ENCODE assay signal across 8 cellular contexts in the genomic region with DNA sequence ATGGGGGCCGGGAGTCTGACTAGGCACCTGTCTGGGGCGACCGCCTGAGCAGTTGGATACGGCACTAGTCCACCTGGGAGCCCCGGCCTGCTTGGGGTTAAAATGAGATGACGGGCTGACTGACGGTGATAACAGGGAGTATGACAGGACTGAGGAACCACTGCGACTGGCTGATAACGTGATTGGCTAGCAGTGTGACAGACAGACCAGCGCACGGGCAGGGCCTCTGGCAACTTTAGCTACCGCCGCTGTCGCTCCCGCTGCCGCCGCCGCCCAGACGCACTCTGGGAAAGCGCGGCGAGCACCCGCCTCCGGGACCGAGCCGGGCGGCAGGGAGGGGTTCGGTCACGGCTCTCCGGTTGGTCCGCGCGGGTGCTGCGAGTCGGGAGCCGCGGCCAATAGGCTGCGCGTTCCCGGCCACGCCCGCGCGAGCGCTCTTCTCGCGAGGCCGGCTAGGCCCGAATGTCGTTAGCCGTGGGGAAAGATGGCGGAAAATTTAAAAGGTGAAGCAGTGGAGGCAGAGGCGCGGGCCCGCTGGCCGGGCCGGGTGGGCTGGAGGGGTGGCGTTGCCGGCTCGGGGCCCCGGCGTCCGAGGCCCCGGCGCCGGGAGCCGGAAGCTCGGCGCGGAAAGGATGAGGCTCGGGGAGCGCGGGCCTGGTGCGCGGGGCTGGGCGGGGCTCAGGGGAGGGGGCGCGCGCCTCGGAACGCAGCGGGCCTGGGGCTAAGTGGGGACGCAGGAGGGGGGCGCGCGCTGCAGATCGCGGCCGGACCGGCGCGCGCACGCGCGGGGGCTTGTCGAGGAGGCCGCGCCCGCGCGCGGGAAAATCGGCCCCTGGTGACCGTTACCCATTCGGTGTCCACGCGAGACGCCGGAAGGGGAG. TPM values are rescaled to one million over a fixed set of nuclear protein-coding genes. Genes with fewer than 3 reads are reported as not detected.
DNase-seq lines count a peak whose midpoint lies in the region; ATAC-seq and TF ChIP-seq lines count a peak whose summit lies in the region.

A gene with protein sequence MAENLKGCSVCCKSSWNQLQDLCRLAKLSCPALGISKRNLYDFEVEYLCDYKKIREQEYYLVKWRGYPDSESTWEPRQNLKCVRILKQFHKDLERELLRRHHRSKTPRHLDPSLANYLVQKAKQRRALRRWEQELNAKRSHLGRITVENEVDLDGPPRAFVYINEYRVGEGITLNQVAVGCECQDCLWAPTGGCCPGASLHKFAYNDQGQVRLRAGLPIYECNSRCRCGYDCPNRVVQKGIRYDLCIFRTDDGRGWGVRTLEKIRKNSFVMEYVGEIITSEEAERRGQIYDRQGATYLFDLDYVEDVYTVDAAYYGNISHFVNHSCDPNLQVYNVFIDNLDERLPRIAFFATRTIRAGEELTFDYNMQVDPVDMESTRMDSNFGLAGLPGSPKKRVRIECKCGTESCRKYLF (plus strand): TSS at position 434 of the 881 bp plus-strand sequence. CDS start 51 bp downstream, at position 485.

- no peaks in the 10 kb centered on the region for H3K9me3 ChIP-seq in ovary
- H3K9me3 ChIP-seq in thymus (ENCODE audit: control insufficient read depth), result no peaks in the 10 kb centered on the region

- TF ChIP-seq POLR2A in ovary (IDR thresholded peaks at IDR 0.05), result peak; percentile 83

- WGBS in ovary, 3 donors, result 36 to 41% (median 39%) methylated on average over 98 to 110 of the region's 110 CpGs
- WGBS in thymus, result under 1% methylated on average over 110 of the region's 110 CpGs

- no peaks in the 10 kb centered on the region for H3K9me3 Mint-ChIP-seq in activated naive CD4-positive, alpha-beta T cell treated with anti-CD3 and anti-CD28 coated beads, Interleukin-2, amount 50 U/mL, for 72 hours
- peaks cover 12% of the 10 kb centered on the region for H3K9me3 Mint-ChIP-seq in glutamatergic neuron (ENCODE audit: unreplicated experiment)

- peak within 1 kb of the TSS; percentile 91 for H3K4me3 Mint-ChIP-seq in glutamatergic neuron (ENCODE audit: unreplicated experiment)

- intact Hi-C loops in ovary (cut with DNase I), result no loop called here

- DNase-seq in NCI-H128 (lab: John Stamatoyannopoulos, UW; ENCODE audit: unreplicated experiment) (peak; percentile 66), SKM-1 treated with dmso at 0.1 percent for 144 hours (lab: John Stamatoyannopoulos, UW; ENCODE audit: unreplicated experiment) (peak; percentile 67), glutamatergic neuron (peak; percentile 85), ovary (peak; percentile 86 to 90 (median 88))
- DNase-seq in activated naive CD4-positive, alpha-beta T cell treated with anti-CD3 and anti-CD28 coated beads, Interleukin-2, amount 50 U/mL, for 72 hours (ENCODE audit: low spot score in 2 of 2), result peak; percentile 83 to 91

- peaks cover 12% of the 10 kb centered on the region for H3K4me1 Mint-ChIP-seq in glutamatergic neuron (ENCODE audit: low read depth, unreplicated experiment)

- H3K36me3 Mint-ChIP-seq in activated naive CD4-positive, alpha-beta T cell treated with anti-CD3 and anti-CD28 coated beads, Interleukin-2, amount 50 U/mL, for 72 hours, result peaks cover 23 to 25% of the 10 kb centered on the region in 2 donors
- no peaks in the 10 kb centered on the region for H3K36me3 Mint-ChIP-seq in glutamatergic neuron (ENCODE audit: unreplicated experiment)

- peak within 1 kb of the TSS; percentile 96 to 98 for H3K27ac Mint-ChIP-seq in activated naive CD4-positive, alpha-beta T cell treated with anti-CD3 and anti-CD28 coated beads, Interleukin-2, amount 50 U/mL, for 72 hours
- H3K27ac Mint-ChIP-seq in glutamatergic neuron (ENCODE audit: unreplicated experiment), result peak within 1 kb of the TSS; percentile 98

- TF ChIP-seq CTCF in GM12875 (IDR thresholded peaks at IDR 0.05; ENCODE audit: borderline replicate concordance, insufficient read depth, low read depth, low read length), result no peak
- TF ChIP-seq CTCF in glutamatergic neuron (IDR thresholded peaks at IDR 0.05; ENCODE audit: partially characterized antibody, unreplicated experiment), result no peak
- no peak for TF ChIP-seq CTCF in ovary (IDR thresholded peaks at IDR 0.05)

- TF ChIP-seq EP300 in ovary (IDR thresholded peaks at IDR 0.05), result no peak

- no peaks in the 10 kb centered on the region for H3K36me3 ChIP-seq in ovary
- H3K36me3 ChIP-seq in thymus (ENCODE audit: control insufficient read depth, insufficient read depth), result peaks cover 23% of the 10 kb centered on the region

- ATAC-seq in HG02759 (IDR thresholded peaks at IDR 0.05; ENCODE audit: unreplicated experiment), result peak; percentile 92
- ATAC-seq in activated naive CD4-positive, alpha-beta T cell treated with anti-CD3 and anti-CD28 coated beads, Interleukin-2, amount 50 U/mL, for 72 hours, result peak; percentile 88 to 95

- no peaks in the 10 kb centered on the region for H3K4me1 ChIP-seq in ovary (ENCODE audit: insufficient read depth)
- peaks cover 2% of the 10 kb centered on the region for H3K4me1 ChIP-seq in thymus (ENCODE audit: control insufficient read depth, insufficient read depth, low read length)

- H3K27ac ChIP-seq in ovary (peak within 1 kb of the TSS in 1 of 2 donors; percentile 54), thymus (ENCODE audit: low read depth) (peak within 1 kb of the TSS; percentile 84)

- peak within 1 kb of the TSS; percentile 63 for H3K4me3 ChIP-seq in GM12875 (ENCODE audit: low read depth, low read length)
- H3K4me3 ChIP-seq in ovary, result peak within 1 kb of the TSS; percentile 57
- H3K4me3 ChIP-seq in thymus (ENCODE audit: low read length), result peak within 1 kb of the TSS; percentile 72

- H3K27me3 Mint-ChIP-seq in glutamatergic neuron (ENCODE audit: unreplicated experiment), result peaks cover 4% of the 10 kb centered on the region

- no peaks in the 10 kb centered on the region for H3K27me3 ChIP-seq in ovary
- no peaks in the 10 kb centered on the region for H3K27me3 ChIP-seq in thymus (ENCODE audit: control insufficient read depth, insufficient read depth)

RNA-seq across cellular contexts. Expression of the gene that starts here (rescaled TPM):
- total RNA-seq in activated naive CD4-positive, alpha-beta T cell treated with anti-CD3 and anti-CD28 coated beads, Interleukin-2, amount 50 U/mL, for 72 hours, result 10 to 100 TPM; 31.5 to 36.4 TPM
- total RNA-seq in glutamatergic neuron (ENCODE audit: unreplicated experiment) (4.7 TPM), ovary (1 to 10 TPM; 3.2 to 7.7 (median 5.2) TPM)
- polyA plus RNA-seq in ovary (1 to 10 TPM; 3.5 to 5.6 TPM), thymus (5.0 TPM)
